32 cellular contexts compared by ENCODE assay signal in genomic region chr1:91004145-91004544, GRCh38.
"Had no signal": no experiment of that assay in that cellular context is flagged by ENCODE, and none has a peak within 500 bp of the region (broad histone marks: within the 10 kb centered on the region; RNA-seq: fewer than 3 reads in every experiment).

No MANE protein-coding gene starts in this region.

- H3K4me3 ChIP-seq: adrenal gland, breast epithelium, cardiac muscle cell, coronary artery, dorsolateral prefrontal cortex, esophagus muscularis mucosa, gastrocnemius medialis, heart right ventricle had no signal

- H3K9me3 ChIP-seq: esophagus muscularis mucosa, gastrocnemius medialis had no signal

- H3K27ac Mint-ChIP-seq: activated CD4-positive, alpha-beta memory T cell treated with anti-CD3 and anti-CD28 coated beads for 36 hours; activated CD4-positive, alpha-beta T cell treated with anti-CD3 and anti-CD28 coated beads for 36 hours; activated CD4-positive, alpha-beta T cell treated with anti-CD3 and anti-CD28 coated beads, Interleukin-2, amount 10 ng/mL, durations not matched to agents 24 days and 14 days; activated naive CD4-positive, alpha-beta T cell treated with anti-CD3 and anti-CD28 coated beads, Interleukin-2, amount 10 ng/mL, durations not matched to agents 7 days and 5 days; activated naive CD8-positive, alpha-beta T cell treated with anti-CD3 and anti-CD28 coated beads for 36 hours; activated naive CD8-positive, alpha-beta T cell treated with anti-CD3 and anti-CD28 coated beads, Interleukin-2, amount 50 U/mL, for 24 hours; activated T-cell treated with anti-CD3 and anti-CD28 coated beads, Interleukin-2, amount 50 U/mL, for 24 hours; brain; dendritic cell treated with granulocyte-macrophage colony-stimulating factor and Interleukin-4, amounts not matched to agents 40 ng/mL and 50 ng/mL, for 4 days had no signal

- DNase-seq: activated CD4-positive, alpha-beta memory T cell treated with anti-CD3 and anti-CD28 coated beads for 36 hours; activated CD4-positive, alpha-beta T cell treated with anti-CD3 and anti-CD28 coated beads for 36 hours; activated CD4-positive, alpha-beta T cell treated with anti-CD3 and anti-CD28 coated beads, Interleukin-2, amount 10 ng/mL, durations not matched to agents 24 days and 14 days; activated CD4-positive, CD25-positive, alpha-beta regulatory T cell; activated CD4-positive, CD25-positive, alpha-beta regulatory T cell treated with anti-CD3 and anti-CD28 coated beads, Interleukin-2, amount 50 U/mL, for 72 hours; activated CD8-positive, alpha-beta memory T cell treated with anti-CD3 and anti-CD28 coated beads, Interleukin-2, amount 50 U/mL, for 48 hours; activated gamma-delta T cell; activated naive CD4-positive, alpha-beta T cell; activated naive CD4-positive, alpha-beta T cell treated with anti-CD3 and anti-CD28 coated beads, Interleukin-2, amount 10 ng/mL, durations not matched to agents 7 days and 5 days; activated naive CD8-positive, alpha-beta T cell treated with anti-CD3 and anti-CD28 coated beads for 36 hours; activated naive CD8-positive, alpha-beta T cell treated with anti-CD3 and anti-CD28 coated beads, Interleukin-2, amount 50 U/mL, for 24 hours; activated T-cell treated with anti-CD3 and anti-CD28 coated beads for 4 hours; activated T-cell treated with anti-CD3 and anti-CD28 coated beads, Interleukin-2, amount 50 U/mL, for 24 hours; activated T-cell treated with anti-CD3 and anti-CD28 coated beads, Interleukin-2, amount 50 U/mL, for 72 hours; adrenal gland; amygdala; aorta; central memory CD4-positive, alpha-beta T cell; dorsolateral prefrontal cortex; effector memory CD4-positive, alpha-beta T cell; erythroblast; foreskin keratinocyte; gastrocnemius medialis; heart right ventricle; T-helper 2 cell; WERI-Rb-1 had no signal

- H3K4me1 Mint-ChIP-seq: brain had no signal

- H3K4me3 Mint-ChIP-seq: activated CD4-positive, alpha-beta memory T cell treated with anti-CD3 and anti-CD28 coated beads for 36 hours; activated CD4-positive, alpha-beta T cell treated with anti-CD3 and anti-CD28 coated beads for 36 hours; activated CD4-positive, alpha-beta T cell treated with anti-CD3 and anti-CD28 coated beads, Interleukin-2, amount 10 ng/mL, durations not matched to agents 24 days and 14 days; activated naive CD4-positive, alpha-beta T cell treated with anti-CD3 and anti-CD28 coated beads, Interleukin-2, amount 10 ng/mL, durations not matched to agents 7 days and 5 days; activated naive CD8-positive, alpha-beta T cell treated with anti-CD3 and anti-CD28 coated beads for 36 hours; activated naive CD8-positive, alpha-beta T cell treated with anti-CD3 and anti-CD28 coated beads, Interleukin-2, amount 50 U/mL, for 24 hours; activated T-cell treated with anti-CD3 and anti-CD28 coated beads, Interleukin-2, amount 50 U/mL, for 24 hours; brain; dendritic cell treated with granulocyte-macrophage colony-stimulating factor and Interleukin-4, amounts not matched to agents 40 ng/mL and 50 ng/mL, for 4 days had no signal

- H3K27me3 ChIP-seq: adrenal gland, breast epithelium, cardiac muscle cell, dorsolateral prefrontal cortex, esophagus muscularis mucosa, foreskin keratinocyte, gastrocnemius medialis, heart right ventricle had no signal

- H3K4me1 ChIP-seq: breast epithelium, foreskin keratinocyte had no signal

- ATAC-seq: activated CD4-positive, alpha-beta T cell treated with anti-CD3 and anti-CD28 coated beads for 36 hours; activated naive CD8-positive, alpha-beta T cell treated with anti-CD3 and anti-CD28 coated beads, Interleukin-2, amount 50 U/mL, for 24 hours; activated T-cell treated with anti-CD3 and anti-CD28 coated beads, Interleukin-2, amount 50 U/mL, for 72 hours; foreskin keratinocyte; gastrocnemius medialis; heart right ventricle had no signal

- H3K27me3 Mint-ChIP-seq: activated CD4-positive, alpha-beta memory T cell treated with anti-CD3 and anti-CD28 coated beads for 36 hours; activated CD4-positive, alpha-beta T cell treated with anti-CD3 and anti-CD28 coated beads for 36 hours; activated CD4-positive, alpha-beta T cell treated with anti-CD3 and anti-CD28 coated beads, Interleukin-2, amount 10 ng/mL, durations not matched to agents 24 days and 14 days; activated naive CD4-positive, alpha-beta T cell treated with anti-CD3 and anti-CD28 coated beads, Interleukin-2, amount 10 ng/mL, durations not matched to agents 7 days and 5 days; activated naive CD8-positive, alpha-beta T cell treated with anti-CD3 and anti-CD28 coated beads for 36 hours; activated naive CD8-positive, alpha-beta T cell treated with anti-CD3 and anti-CD28 coated beads, Interleukin-2, amount 50 U/mL, for 24 hours; activated T-cell treated with anti-CD3 and anti-CD28 coated beads, Interleukin-2, amount 50 U/mL, for 24 hours; brain; dendritic cell treated with granulocyte-macrophage colony-stimulating factor and Interleukin-4, amounts not matched to agents 40 ng/mL and 50 ng/mL, for 4 days had no signal

- H3K36me3 ChIP-seq: adrenal gland, breast epithelium, cardiac muscle cell, esophagus muscularis mucosa, gastrocnemius medialis, heart right ventricle, WERI-Rb-1 had no signal

- H3K27ac ChIP-seq: adrenal gland, cardiac muscle cell, coronary artery, esophagus muscularis mucosa, foreskin keratinocyte, gastrocnemius medialis, heart right ventricle, WERI-Rb-1 had no signal
